10 cellular contexts compared by ENCODE assay signal in genomic region chrX:89871662-89872061, GRCh38. TPM values are rescaled to one million over a fixed set of nuclear protein-coding genes. Genes with fewer than 3 reads are reported as not detected.
DNase-seq lines count a peak whose midpoint lies in the region; ATAC-seq, FAIRE-seq and TF ChIP-seq lines count a peak whose summit lies in the region.
"Not testable (repeated sequence)": the region's sequence is repeated elsewhere in the genome, so short reads cannot be mapped to it uniquely, and the experiment has no call there.
"Had no signal": no experiment of that assay in that cellular context is flagged by ENCODE, and none has a peak within 500 bp of the region (broad histone marks: within the 10 kb centered on the region; RNA-seq: fewer than 3 reads in every experiment).

No MANE protein-coding gene starts in this region.

- H4K20me1 ChIP-seq in mammary epithelial cell (ENCODE audit: insufficient read depth, low read length), result not testable (repeated sequence)

- DNase-seq in GM10266 (ENCODE audit: extremely low spot score), result not testable (repeated sequence)
- DNase-seq in NCI-H1694 (lab: John Stamatoyannopoulos, UW), result peak; percentile 2
- DNase-seq in SIG-M5 treated with dmso at 0.1 percent for 504 hours (lab: John Stamatoyannopoulos, UW; ENCODE audit: unreplicated experiment), result peak; percentile 24
- peak; percentile 1 for DNase-seq in mammary epithelial cell
- peak; percentile 5 for DNase-seq in superior temporal gyrus (ENCODE audit: extremely low spot score)

- H3K4me2 ChIP-seq in mammary epithelial cell (ENCODE audit: insufficient read depth, low read depth, low read length), result not testable (repeated sequence)

- FAIRE-seq in islet of Langerhans (lab: Jason Lieb, UNC), result peak; percentile 24

- H3K27ac ChIP-seq in mammary epithelial cell (ENCODE audit: insufficient read depth, low read depth, low read length), result not testable (repeated sequence)

- in situ Hi-C loops in mammary epithelial cell (cut with MboI; ENCODE audit: low sequenced_read_pairs in 2 of 2), result not testable (repeated sequence)

- dilution Hi-C loops in mammary epithelial cell (cut with HindIII; ENCODE audit: low sequenced_read_pairs), result not testable (repeated sequence)

- BruUV-seq in mammary epithelial cell (replicated peaks; lab: Mats Ljungman, UMichigan), result not testable (repeated sequence)

- WGBS in mammary epithelial cell (ENCODE audit: low coverage, missing lambda C conversion rate), result 33% methylated on average over 2 of the region's 4 CpGs

- TF ChIP-seq CTCF in GM10266 (IDR thresholded peaks at IDR 0.05; ENCODE audit: control insufficient read depth, insufficient read depth, low read depth, missing control alignments), result peak; percentile 29
- peak; percentile 3 to 21 for TF ChIP-seq CTCF in mammary epithelial cell (conservative IDR thresholded peaks at IDR 0.05 in 1 of 2, IDR thresholded peaks at IDR 0.05 in 1 of 2; ENCODE audit: extremely low read depth in 1 of 2, insufficient read depth in 1 of 2, low read depth in 1 of 2, low read length in 2 of 2)

- H3K27me3 ChIP-seq in mammary epithelial cell (ENCODE audit: insufficient read depth, low read length), result not testable (repeated sequence)

- H3K9ac ChIP-seq in mammary epithelial cell (ENCODE audit: insufficient read depth, low read length), result not testable (repeated sequence)

- intact Hi-C loops in mammary epithelial cell (cut with micrococcal nuclease), result not testable (repeated sequence)

- not testable (repeated sequence) for H3K4me1 ChIP-seq in mammary epithelial cell (ENCODE audit: insufficient read depth, low read length)

- not testable (repeated sequence) for H3K79me2 ChIP-seq in mammary epithelial cell (ENCODE audit: insufficient read depth, low read length)

- H3K4me3 ChIP-seq in mammary epithelial cell (replicated peaks in 1 of 3; ENCODE audit: insufficient read depth in 1 of 3, low read depth in 2 of 3, low read length in 3 of 3), result not testable (repeated sequence)

- H3K36me3 ChIP-seq in mammary epithelial cell (ENCODE audit: insufficient read depth, low read length), result not testable (repeated sequence)

- H3K9me3 ChIP-seq in mammary epithelial cell (replicated peaks; ENCODE audit: insufficient read depth, low read length), result not testable (repeated sequence)

- ATAC-seq in GM21529 (IDR thresholded peaks at IDR 0.05; ENCODE audit: unreplicated experiment), result peak; percentile 92
- ATAC-seq in HG03175 (IDR thresholded peaks at IDR 0.05; ENCODE audit: unreplicated experiment), result peak; percentile 51

- CTCF ChIA-PET in mammary epithelial cell (lab: Charles Lee; ENCODE audit: low non-redundant PET), result not testable (repeated sequence)

- H2AFZ ChIP-seq in mammary epithelial cell (ENCODE audit: low read depth, low read length), result not testable (repeated sequence)

RNA-seq across cellular contexts. Expression of gene TGIF2LX, which starts 50.0 kb away (rescaled TPM):
- not detected for total RNA-seq in mammary epithelial cell
- not detected for polyA plus RNA-seq in mammary epithelial cell
- polyA minus RNA-seq in mammary epithelial cell, result not detected
- total RNA-seq: cerebellum, heart right ventricle had no signal
- polyA plus RNA-seq: heart right ventricle had no signal
